In the genomic region with DNA sequence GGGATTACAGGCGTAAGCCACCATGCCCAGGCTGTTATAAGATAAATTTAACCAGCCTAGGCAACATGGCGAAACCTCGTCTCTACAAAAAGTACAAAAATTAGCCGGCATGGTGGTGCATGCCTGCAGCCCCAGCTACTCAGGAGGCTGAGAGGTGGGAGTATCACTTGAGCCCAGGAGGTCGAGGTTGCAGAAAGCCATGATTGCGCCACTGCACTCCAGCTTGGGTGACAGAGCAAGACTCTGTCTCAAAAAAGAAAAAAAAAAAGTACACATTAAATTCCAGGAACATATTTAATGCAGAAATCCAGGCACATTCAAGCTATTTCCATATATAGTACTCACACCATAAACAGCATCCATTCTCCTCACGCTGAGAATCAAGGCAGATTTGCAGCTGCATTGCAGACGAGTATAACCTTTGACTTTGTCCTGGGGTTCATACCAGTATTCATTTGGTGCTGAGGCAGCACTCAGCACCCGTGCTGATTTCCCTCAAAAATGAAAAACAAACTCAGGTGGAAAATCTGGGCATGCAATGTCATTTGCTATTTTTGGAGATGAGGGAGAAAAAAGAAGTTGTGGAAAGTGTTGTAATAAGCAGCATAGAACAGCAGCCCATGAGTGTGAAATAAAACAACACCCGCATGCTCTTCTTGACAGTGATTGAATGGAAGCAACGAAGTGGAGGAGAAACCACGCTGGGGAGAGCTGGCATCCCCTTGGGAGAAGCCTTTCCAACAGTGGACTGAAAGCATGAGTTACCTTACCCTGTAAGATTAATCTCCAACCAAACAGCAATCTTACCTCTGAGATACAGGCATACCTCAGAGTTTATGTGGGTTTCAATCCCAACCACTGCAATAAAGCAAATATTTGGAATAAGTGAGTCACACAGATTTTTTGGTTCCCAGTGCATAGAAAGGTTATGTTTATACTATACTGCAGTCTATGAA, we compare ENCODE assay signal across 8 cellular contexts. TPM values are rescaled to one million over a fixed set of nuclear protein-coding genes. Genes with fewer than 3 reads are reported as not detected.
DNase-seq lines count a peak whose midpoint lies in the region; ATAC-seq and TF ChIP-seq lines count a peak whose summit lies in the region.

No MANE protein-coding gene starts in this region.

- POLR2A ChIA-PET in Panc1 (lab: Charles Lee): interaction anchor here (0.5 kb wide), 1 partner anchor 45 kb away, joined by 10 read pairs; no protein-coding TSS in a partner anchor

- H3K4me3 ChIP-seq in Panc1 (ENCODE audit: low read depth in 2 of 2, low read length in 2 of 2): peak overlapping the region in 1 of 2 experiments; percentile 10; a peak in 2 of 4 replicates

- H3K27ac ChIP-seq in Panc1 (ENCODE audit: low read length): peak overlapping the region; percentile 77

- peak; percentile 88 for ATAC-seq in Panc1

- in situ Hi-C loops in Panc1 (cut with HindIII; ENCODE audit: low pct_unique_long_range_greater_than_20kb, low sequenced_read_pairs): no loop called here

- no TSS peak for BruUV-seq in Panc1 (replicated peaks; lab: Mats Ljungman, UMichigan)

- no peaks in the 10 kb centered on the region for H3K9me3 Mint-ChIP-seq in activated CD4-positive, alpha-beta T cell treated with anti-CD3 and anti-CD28 coated beads, Interleukin-2, amount 10 ng/mL, durations not matched to agents 24 days and 14 days
- H3K9me3 Mint-ChIP-seq in stimulated activated naive CD8-positive, alpha-beta T cell treated with anti-CD3 and anti-CD28 coated beads, Interleukin-15, Interleukin-2, amounts not matched to agents 100 ng/mL and 50 ng/mL, for 24 hours: no peaks in the 10 kb centered on the region

- H3K4me1 ChIP-seq in Panc1 (ENCODE audit: control insufficient read depth, insufficient read depth, low read length): peaks cover 36% of the 10 kb centered on the region

- no peaks in the 10 kb centered on the region for H3K36me3 ChIP-seq in Panc1 (ENCODE audit: control insufficient read depth, insufficient read depth, low read length)

- intact Hi-C loops in activated CD4-positive, alpha-beta T cell treated with anti-CD3 and anti-CD28 coated beads, Interleukin-2, amount 10 ng/mL, durations not matched to agents 24 days and 14 days (cut with micrococcal nuclease): loop anchor here (1.0 kb wide), 4 partner anchors 12 to 51 kb away; no protein-coding TSS in a partner anchor
- intact Hi-C loops in Panc1 (cut with micrococcal nuclease; ENCODE audit: unreplicated experiment): no loop called here

- no peak for DNase-seq in activated CD4-positive, alpha-beta T cell treated with anti-CD3 and anti-CD28 coated beads, Interleukin-2, amount 10 ng/mL, durations not matched to agents 24 days and 14 days
- no peak for DNase-seq in activated CD4-positive, alpha-beta T cell treated with anti-CD3 and anti-CD28 coated beads for 4 hours
- DNase-seq in Panc1 (ENCODE audit: low read depth, low spot score): peak; percentile 68
- DNase-seq in fibroblast of the conjunctiva (ENCODE audit: low read depth): peak; percentile 12
- DNase-seq in NCI-H1417 (lab: John Stamatoyannopoulos, UW): no peak
- no peak for DNase-seq in dermis blood vessel endothelial cell
- no peak for DNase-seq in mesenteric fat pad (ENCODE audit: low spot score)

- H3K27me3 ChIP-seq in Panc1 (ENCODE audit: control insufficient read depth, insufficient read depth, low read length): no peaks in the 10 kb centered on the region

- H3K4me3 Mint-ChIP-seq in activated CD4-positive, alpha-beta T cell treated with anti-CD3 and anti-CD28 coated beads, Interleukin-2, amount 10 ng/mL, durations not matched to agents 24 days and 14 days: no peak overlapping the region
- peak overlapping the region; percentile 18 for H3K4me3 Mint-ChIP-seq in stimulated activated naive CD8-positive, alpha-beta T cell treated with anti-CD3 and anti-CD28 coated beads, Interleukin-15, Interleukin-2, amounts not matched to agents 100 ng/mL and 50 ng/mL, for 24 hours

- H3K27ac Mint-ChIP-seq in activated CD4-positive, alpha-beta T cell treated with anti-CD3 and anti-CD28 coated beads, Interleukin-2, amount 10 ng/mL, durations not matched to agents 24 days and 14 days: peak overlapping the region; percentile 78
- peak overlapping the region; percentile 49 for H3K27ac Mint-ChIP-seq in stimulated activated naive CD8-positive, alpha-beta T cell treated with anti-CD3 and anti-CD28 coated beads, Interleukin-15, Interleukin-2, amounts not matched to agents 100 ng/mL and 50 ng/mL, for 24 hours

- no peak for TF ChIP-seq CTCF in Panc1 (IDR thresholded peaks at IDR 0.05)

- H3K27me3 Mint-ChIP-seq in activated CD4-positive, alpha-beta T cell treated with anti-CD3 and anti-CD28 coated beads, Interleukin-2, amount 10 ng/mL, durations not matched to agents 24 days and 14 days: no peaks in the 10 kb centered on the region
- H3K27me3 Mint-ChIP-seq in stimulated activated naive CD8-positive, alpha-beta T cell treated with anti-CD3 and anti-CD28 coated beads, Interleukin-15, Interleukin-2, amounts not matched to agents 100 ng/mL and 50 ng/mL, for 24 hours: no peaks in the 10 kb centered on the region

- CTCF ChIA-PET in Panc1 (lab: Charles Lee): no interaction called here

- no peaks in the 10 kb centered on the region for H3K36me3 Mint-ChIP-seq in activated CD4-positive, alpha-beta T cell treated with anti-CD3 and anti-CD28 coated beads, Interleukin-2, amount 10 ng/mL, durations not matched to agents 24 days and 14 days (ENCODE audit: low read depth)
- no peaks in the 10 kb centered on the region for H3K36me3 Mint-ChIP-seq in stimulated activated naive CD8-positive, alpha-beta T cell treated with anti-CD3 and anti-CD28 coated beads, Interleukin-15, Interleukin-2, amounts not matched to agents 100 ng/mL and 50 ng/mL, for 24 hours (ENCODE audit: low read depth)

- H3K4me1 Mint-ChIP-seq in activated CD4-positive, alpha-beta T cell treated with anti-CD3 and anti-CD28 coated beads, Interleukin-2, amount 10 ng/mL, durations not matched to agents 24 days and 14 days: peaks cover 51% of the 10 kb centered on the region
- H3K4me1 Mint-ChIP-seq in stimulated activated naive CD8-positive, alpha-beta T cell treated with anti-CD3 and anti-CD28 coated beads, Interleukin-15, Interleukin-2, amounts not matched to agents 100 ng/mL and 50 ng/mL, for 24 hours (ENCODE audit: low read depth): peaks cover 89% of the 10 kb centered on the region

- no peaks in the 10 kb centered on the region for H3K9me3 ChIP-seq in Panc1 (ENCODE audit: control insufficient read depth, insufficient read depth, low read depth, low read length)

RNA-seq across cellular contexts. Expression of a gene that starts 46.8 kb away (rescaled TPM):
- 47.4 and 49.0 TPM in 2 replicates for total RNA-seq in activated CD4-positive, alpha-beta T cell treated with anti-CD3 and anti-CD28 coated beads, Interleukin-2, amount 10 ng/mL, durations not matched to agents 24 days and 14 days
- total RNA-seq in Panc1 (2021; ENCODE audit: unreplicated experiment) (183 TPM), dermis blood vessel endothelial cell (37.3 and 44.0 TPM in 2 replicates), mesenteric fat pad (58.3 TPM)
- polyA plus RNA-seq in Panc1 (2012; ENCODE audit: insufficient read length): 275 TPM

RNA-seq across cellular contexts. Expression of a gene that starts 51.6 kb away (rescaled TPM):
- 81.7 and 86.0 TPM in 2 replicates for total RNA-seq in activated CD4-positive, alpha-beta T cell treated with anti-CD3 and anti-CD28 coated beads, Interleukin-2, amount 10 ng/mL, durations not matched to agents 24 days and 14 days
- total RNA-seq in Panc1 (2021; ENCODE audit: unreplicated experiment): 123 TPM
- polyA plus RNA-seq in Panc1 (2012; ENCODE audit: insufficient read length): 35.2 TPM
- 23.8 and 48.8 TPM in 2 replicates for total RNA-seq in dermis blood vessel endothelial cell
- 73.6 TPM for total RNA-seq in mesenteric fat pad

Comparison
In these comparisons a context has a peak if more than half of its experiments do, and no peak if none do; other contexts are left out.
1. DNase-seq: peak in Panc1 (single experiment) and fibroblast of the conjunctiva (single experiment); none in activated CD4-positive, alpha-beta T cell treated with anti-CD3 and anti-CD28 coated beads, Interleukin-2, amount 10 ng/mL, durations not matched to agents 24 days and 14 days (single experiment), activated CD4-positive, alpha-beta T cell treated with anti-CD3 and anti-CD28 coated beads for 4 hours (0 of 2), NCI-H1417 (0 of 3), dermis blood vessel endothelial cell (single experiment) and mesenteric fat pad (single experiment).